In genomic region chr7:115678049-115678982, GRCh38 we compare ENCODE assay signal across 1 cellular context.
TF ChIP-seq lines count a peak whose summit lies in the region.

No MANE protein-coding gene starts in this region.

TF ChIP-seq in HepG2, 621 proteins besides CTCF, POLR2A, EP300 and RAD21 (continued from another document and continues in another):
- TF ChIP-seq ZNF318 (CRISPR knock-in tag; IDR thresholded peaks at IDR 0.05): no peak
- TF ChIP-seq ZNF121 (CRISPR knock-in tag; IDR thresholded peaks at IDR 0.05): no peak
- TF ChIP-seq ZNF691 (CRISPR knock-in tag; IDR thresholded peaks at IDR 0.05; ENCODE audit: borderline replicate concordance, low read depth): no peak
- TF ChIP-seq ETS1 (CRISPR knock-in tag; IDR thresholded peaks at IDR 0.05): no peak
- TF ChIP-seq ZNF180 (CRISPR knock-in tag; IDR thresholded peaks at IDR 0.05; ENCODE audit: borderline replicate concordance, low read depth): no peak
- TF ChIP-seq LCORL (IDR thresholded peaks at IDR 0.05): peak; percentile 80; the same call in 1 of the 2 replicates
- TF ChIP-seq LCORL (CRISPR knock-in tag; IDR thresholded peaks at IDR 0.05): peak; percentile 49; the same call in 1 of the 2 replicates
- no peak for TF ChIP-seq RBFOX2 (IDR thresholded peaks at IDR 0.05; ENCODE audit: low read depth, low read length)
- no peak for TF ChIP-seq ZNF557 (CRISPR knock-in tag; IDR thresholded peaks at IDR 0.05)
- peak; percentile 20; the same call in 1 of the 2 replicates for TF ChIP-seq ZNF574 (CRISPR knock-in tag; IDR thresholded peaks at IDR 0.05)
- peak; percentile 77 for TF ChIP-seq HDAC2 (CRISPR knock-in tag; IDR thresholded peaks at IDR 0.05)
- no peak for TF ChIP-seq ZNF430 (CRISPR knock-in tag; IDR thresholded peaks at IDR 0.05)
- TF ChIP-seq SOX13 (IDR thresholded peaks at IDR 0.05): no peak
- TF ChIP-seq SOX13 (CRISPR knock-in tag; conservative IDR thresholded peaks at IDR 0.05 in 1 of 2, IDR thresholded peaks at IDR 0.05 in 1 of 2): peak in 1 of 2 experiments; percentile 83; a peak in 2 of 4 replicates
- TF ChIP-seq NFE2L2 (IDR thresholded peaks at IDR 0.05; ENCODE audit: low read length): no peak
- no peak for TF ChIP-seq ZNF580 (CRISPR knock-in tag; IDR thresholded peaks at IDR 0.05; ENCODE audit: borderline replicate concordance, low read depth)
- TF ChIP-seq ARNT (IDR thresholded peaks at IDR 0.05): peak; percentile 95; the same call in 1 of the 2 replicates
- no peak for TF ChIP-seq ZNF407 (CRISPR knock-in tag; IDR thresholded peaks at IDR 0.05; ENCODE audit: not compliant biosample characterization)
- no peak for TF ChIP-seq YEATS2 (CRISPR knock-in tag; IDR thresholded peaks at IDR 0.05; ENCODE audit: borderline replicate concordance)
- TF ChIP-seq GZF1 (CRISPR knock-in tag; IDR thresholded peaks at IDR 0.05): no peak
- peak in 1 of 2 experiments; percentile 70; a peak in 1 of 4 replicates for TF ChIP-seq ATF4 (CRISPR knock-in tag; IDR thresholded peaks at IDR 0.05)
- TF ChIP-seq GFI1 (CRISPR knock-in tag; IDR thresholded peaks at IDR 0.05; ENCODE audit: borderline replicate concordance): peak; percentile 95
- TF ChIP-seq MED8 (CRISPR knock-in tag; IDR thresholded peaks at IDR 0.05; ENCODE audit: insufficient replicate concordance): no peak
- TF ChIP-seq ZZZ3 (CRISPR knock-in tag; IDR thresholded peaks at IDR 0.05; ENCODE audit: borderline replicate concordance): no peak
- peak; percentile 74 for TF ChIP-seq ERF (CRISPR knock-in tag; IDR thresholded peaks at IDR 0.05)
